ENCODE assay signal across 26 cellular contexts in the genomic region with DNA sequence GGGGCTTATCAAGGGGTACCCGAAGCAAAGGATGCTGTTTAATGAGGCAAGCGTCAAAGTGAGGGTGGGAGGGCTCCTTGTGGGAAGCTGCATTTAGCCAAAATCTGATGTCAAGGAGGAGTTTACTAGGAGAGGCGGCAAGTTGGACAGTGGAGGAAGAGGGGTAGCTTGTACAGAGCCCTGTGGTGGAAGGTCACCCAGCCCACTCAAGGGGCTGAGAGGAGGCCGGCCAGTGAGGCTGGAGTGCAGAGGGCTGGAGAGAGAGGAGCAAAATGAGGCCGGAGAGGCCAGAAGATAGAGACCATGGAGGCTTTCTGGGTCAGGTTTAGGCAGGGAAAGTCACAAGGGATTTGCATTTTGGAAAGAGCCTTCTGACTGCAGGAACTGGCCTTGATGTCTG.
"Had no signal": no experiment of that assay in that cellular context is flagged by ENCODE, and none has a peak within 500 bp of the region (broad histone marks: within the 10 kb centered on the region; RNA-seq: fewer than 3 reads in every experiment).

No MANE protein-coding gene starts in this region.

- DNase-seq: IMR-90; Karpas-422; KG1; MG63; NCI-H1092; NCI-H1105 treated with DMSO at 0.1 percent for 48 hours; NCI-H1417 treated with DMSO at 0.1 percent for 48 hours; NCI-H146; NCI-H1694 treated with DMSO at 0.1 percent for 48 hours; NCI-H1930; NCI-H2081; NCI-H2107; NCI-H2171; NCI-H226; NCI-H446; NCI-H510A; NCI-H524 treated with DMSO at 0.1 percent for 48 hours; NCI-H69; NCI-H774; NK-92 treated with Interleukin-12 subunit alpha and Interleukin-12 subunit beta, amount 100 ng/mL, for 24 hours; PC-3; SHP77 treated with DMSO at 0.1 percent for 48 hours; SJCRH30 had no signal

- ATAC-seq: HepG2, Panc1, PC-3, SK-N-SH treated with all-trans-retinoic acid at 6 μM for 48 hours had no signal
